32 cellular contexts compared by ENCODE assay signal in genomic region chr16:73080931-73081330, GRCh38.
"Had no signal": no experiment of that assay in that cellular context is flagged by ENCODE, and none has a peak within 500 bp of the region (broad histone marks: within the 10 kb centered on the region; RNA-seq: fewer than 3 reads in every experiment).

No MANE protein-coding gene starts in this region.

- H3K4me2 ChIP-seq: neural progenitor cell, smooth muscle cell had no signal

- H3K4me3 ChIP-seq: neural progenitor cell, ovary, psoas muscle, skin epidermis, smooth muscle cell, spleen, suprapubic skin, testis, thyroid gland, transverse colon, upper lobe of right lung, uterus had no signal

- H3K27me3 Mint-ChIP-seq: type B pancreatic cell had no signal

- H3K4me1 ChIP-seq: neural progenitor cell, psoas muscle, suprapubic skin, testis, thyroid gland, transverse colon, upper lobe of right lung, uterus had no signal

- H3K79me2 ChIP-seq: parathyroid adenoma had no signal

- H3K27ac Mint-ChIP-seq: naive thymus-derived CD4-positive, alpha-beta T cell; natural killer cell; nephron; neural progenitor cell; progenitor cell of endocrine pancreas; stimulated activated memory B cell treated with anti-CD40 and anti-IgM and Interleukin-4, amounts not matched to agents 10 μg/mL and 1 μg/mL and 100 μg/mL, for 72 hours; stimulated activated naive CD8-positive, alpha-beta T cell treated with anti-CD3 and anti-CD28 coated beads, Interleukin-15, amount 100 ng/mL, for 72 hours; type B pancreatic cell had no signal

- H3K9ac ChIP-seq: neural progenitor cell, parathyroid adenoma had no signal

- H3K27me3 ChIP-seq: ovary, suprapubic skin, testis, thyroid gland, transverse colon, upper lobe of right lung, uterus had no signal

- H3K4me1 Mint-ChIP-seq: stimulated activated memory B cell treated with anti-CD40 and anti-IgM and Interleukin-4, amounts not matched to agents 10 μg/mL and 1 μg/mL and 100 μg/mL, for 72 hours; stimulated activated naive CD8-positive, alpha-beta T cell treated with anti-CD3 and anti-CD28 coated beads, Interleukin-15, amount 100 ng/mL, for 72 hours had no signal

- ATAC-seq: naive thymus-derived CD4-positive, alpha-beta T cell; natural killer cell; psoas muscle; right cardiac atrium; sciatic nerve; stimulated activated memory B cell treated with anti-CD40 and anti-IgM and Interleukin-4, amounts not matched to agents 10 μg/mL and 1 μg/mL and 100 μg/mL, for 72 hours; stimulated activated naive CD8-positive, alpha-beta T cell treated with anti-CD3 and anti-CD28 coated beads, Interleukin-15, amount 100 ng/mL, for 72 hours; stimulated activated naive CD8-positive, alpha-beta T cell treated with anti-CD3 and anti-CD28 coated beads, Interleukin-15, Interleukin-2, amounts not matched to agents 100 U/mL and 50 U/mL, for 24 hours; upper lobe of right lung had no signal

- H3K9me3 Mint-ChIP-seq: natural killer cell, type B pancreatic cell had no signal

- H2AFZ ChIP-seq: neural progenitor cell, parathyroid adenoma had no signal

- H3K4me3 Mint-ChIP-seq: naive thymus-derived CD4-positive, alpha-beta T cell; natural killer cell; nephron; neural progenitor cell; stimulated activated memory B cell treated with anti-CD40 and anti-IgM and Interleukin-4, amounts not matched to agents 10 μg/mL and 1 μg/mL and 100 μg/mL, for 72 hours; stimulated activated naive CD8-positive, alpha-beta T cell treated with anti-CD3 and anti-CD28 coated beads, Interleukin-15, amount 100 ng/mL, for 72 hours; type B pancreatic cell had no signal

- DNase-seq: naive thymus-derived CD4-positive, alpha-beta T cell; natural killer cell; occipital lobe; ovary; posterior cingulate gyrus; psoas muscle; right cardiac atrium; spleen; stimulated activated CD4-positive, alpha-beta T cell treated with anti-CD3 and anti-CD28 coated beads, Interleukin-12 subunit alpha, Interleukin-12 subunit beta, amount 100 ng/mL, for 4 hours; stimulated activated CD4-positive, alpha-beta T cell treated with anti-CD3 and anti-CD28 coated beads, Interleukin-1b, Interleukin-23, amount 100 ng/mL, for 48 hours; stimulated activated CD4-positive, alpha-beta T cell treated with anti-CD3 and anti-CD28 coated beads, Interleukin-4, amount 100 ng/mL, for 1 hour; stimulated activated CD4-positive, alpha-beta T cell treated with anti-CD3 and anti-CD28 coated beads, Interleukin-4, amount 100 ng/mL, for 4 hours; stimulated activated CD8-positive, alpha-beta memory T cell treated with anti-CD3 and anti-CD28 coated beads, Interleukin-4, amount 100 ng/mL, for 48 hours; stimulated activated naive CD4-positive, alpha-beta T cell; stimulated activated naive CD8-positive, alpha-beta T cell treated with anti-CD3 and anti-CD28 coated beads, Interleukin-15, amount 100 ng/mL, for 72 hours; stimulated activated naive CD8-positive, alpha-beta T cell treated with anti-CD3 and anti-CD28 coated beads, Interleukin-15, Interleukin-2, amounts not matched to agents 100 U/mL and 50 U/mL, for 24 hours; substantia nigra; testis; thyroid gland; transverse colon; upper lobe of right lung; uterus had no signal

- H3K9me3 ChIP-seq: ovary, psoas muscle, suprapubic skin, testis, thyroid gland, transverse colon, upper lobe of right lung, uterus had no signal

- H3K36me3 Mint-ChIP-seq: natural killer cell; neural progenitor cell; stimulated activated memory B cell treated with anti-CD40 and anti-IgM and Interleukin-4, amounts not matched to agents 10 μg/mL and 1 μg/mL and 100 μg/mL, for 72 hours; type B pancreatic cell had no signal

- H3K27ac ChIP-seq: neural progenitor cell, ovary, parathyroid adenoma, psoas muscle, skin epidermis, spleen, suprapubic skin, testis, thyroid gland, transverse colon, upper lobe of right lung, uterus had no signal

- H3K36me3 ChIP-seq: neural progenitor cell, ovary, spleen, suprapubic skin, thyroid gland, transverse colon, upper lobe of right lung, uterus had no signal
